8 cellular contexts compared by ENCODE assay signal in genomic region chr7:134890246-134891240, GRCh38.
DNase-seq lines count a peak whose midpoint lies in the region; ATAC-seq, FAIRE-seq and TF ChIP-seq lines count a peak whose summit lies in the region.

No MANE protein-coding gene starts in this region.

- 64 to 67% methylated on average over 10 of the region's 10 CpGs for WGBS in pancreas, 2 donors
- 81 to 89% (median 85%) methylated on average over 9 to 10 of the region's 10 CpGs for WGBS in spleen, 5 donors

- TF ChIP-seq POLR2A in Peyer's patch (IDR thresholded peaks at IDR 0.05) (no peak), spleen (IDR thresholded peaks at IDR 0.05) (no peak)

- H3K27ac Mint-ChIP-seq in Calu3 (ENCODE audit: unreplicated experiment): no peak overlapping the region

- no peaks in the 10 kb centered on the region for H3K27me3 Mint-ChIP-seq in Calu3 (ENCODE audit: unreplicated experiment)

- TF ChIP-seq CTCF in Calu3 (IDR thresholded peaks at IDR 0.05; ENCODE audit: unreplicated experiment) (no peak), Peyer's patch (IDR thresholded peaks at IDR 0.05) (no peak), pancreas (IDR thresholded peaks at IDR 0.05) (no peak), spleen (IDR thresholded peaks at IDR 0.05 in 8 of 11, conservative IDR thresholded peaks at IDR 0.05 in 3 of 11) (no peak)

- no peak for FAIRE-seq in pancreas (lab: Jason Lieb, UNC)

- intact Hi-C loops in Calu3 (cut with micrococcal nuclease; ENCODE audit: unreplicated experiment) (no loop called here), pancreas (cut with DNase I) (no loop called here), spleen (cut with DNase I; ENCODE audit: low total_unique reads) (no loop called here)

- BruUV-seq in Calu3 (replicated peaks; lab: Mats Ljungman, UMichigan): no TSS peak

- H3K27ac ChIP-seq in Peyer's patch: peak overlapping the region; percentile 3 to 76 (median 24)
- peak overlapping the region in 2 of 4 donors; percentile 44 to 76 for H3K27ac ChIP-seq in pancreas
- H3K27ac ChIP-seq in spleen: peak overlapping the region in 3 of 8 donors; percentile 40 to 44 (median 44)

- H3K36me3 ChIP-seq in Peyer's patch (no peaks in the 10 kb centered on the region), pancreas (no peaks in the 10 kb centered on the region), spleen (no peaks in the 10 kb centered on the region)

- peak overlapping the region; percentile 62 for H3K4me3 Mint-ChIP-seq in Calu3 (ENCODE audit: low read depth, unreplicated experiment)

- no peaks in the 10 kb centered on the region for H3K9me3 Mint-ChIP-seq in Calu3 (ENCODE audit: low read depth, unreplicated experiment)

- CTCF ChIA-PET in Calu3 (lab: Charles Lee): no interaction called here

- ATAC-seq in pancreas (no peak), GM21528 (IDR thresholded peaks at IDR 0.05; ENCODE audit: low FRiP score, unreplicated experiment) (no peak), GM19463 (IDR thresholded peaks at IDR 0.05; ENCODE audit: unreplicated experiment) (no peak)

- peaks cover 33% of the 10 kb centered on the region for H3K4me1 Mint-ChIP-seq in Calu3 (ENCODE audit: low read depth, unreplicated experiment)

- H3K27me3 ChIP-seq in Peyer's patch: no peaks in the 10 kb centered on the region
- no peaks in the 10 kb centered on the region for H3K27me3 ChIP-seq in pancreas
- H3K27me3 ChIP-seq in spleen (replicated peaks in 1 of 7): peaks cover 0 to 13% (median 6%) of the 10 kb centered on the region in 7 donors

- DNase-seq in Calu3 (no peak), Peyer's patch (no peak), fibroblast of gingiva (ENCODE audit: low read depth) (peak; percentile 51), pancreas (peak in 2 of 6 donors; percentile 30 to 50), T1000 (lab: John Stamatoyannopoulos, UW) (no peak), spleen (no peak)

- no peaks in the 10 kb centered on the region for H3K9me3 ChIP-seq in Peyer's patch
- no peaks in the 10 kb centered on the region for H3K9me3 ChIP-seq in pancreas
- H3K9me3 ChIP-seq in spleen: peaks cover 0 to 3% (median 2%) of the 10 kb centered on the region in 8 donors

- no peaks in the 10 kb centered on the region for H3K36me3 Mint-ChIP-seq in Calu3 (ENCODE audit: insufficient read depth, unreplicated experiment)

- H3K4me1 ChIP-seq in Peyer's patch (no peaks in the 10 kb centered on the region), pancreas (peaks cover 0 to 12% (median 0%) of the 10 kb centered on the region in 3 donors), spleen (peaks cover 0 to 44% (median 16%) of the 10 kb centered on the region in 6 donors)

- H3K4me3 ChIP-seq in Peyer's patch (peak overlapping the region in 1 of 4 donors; percentile 39), pancreas (peak overlapping the region in 3 of 4 donors; percentile 20 to 49 (median 41)), spleen (peak overlapping the region in 3 of 8 donors; percentile 20 to 57 (median 32))
